Comparison of ENCODE assay signal across 12 cellular contexts in genomic region chr11:63869171-63869591, GRCh38. TPM values are rescaled to one million over a fixed set of nuclear protein-coding genes. Genes with fewer than 3 reads are reported as not detected.
DNase-seq lines count a peak whose midpoint lies in the region; ATAC-seq and TF ChIP-seq lines count a peak whose summit lies in the region.
"Had no signal": no experiment of that assay in that cellular context is flagged by ENCODE, and none has a peak within 500 bp of the region (broad histone marks: within the 10 kb centered on the region; RNA-seq: fewer than 3 reads in every experiment).

No MANE protein-coding gene starts in this region.

- H3K9ac ChIP-seq in DND-41 (ENCODE audit: low read depth, low read length) = no peak overlapping the region
- no peak overlapping the region; the same call in 1 of the 2 replicates for H3K9ac ChIP-seq in OCI-LY1 (ENCODE audit: low read length)

- H4K20me1 ChIP-seq in DND-41 (ENCODE audit: insufficient read depth, low read length) (peaks cover 82% of the 10 kb centered on the region), OCI-LY1 (ENCODE audit: insufficient read depth, low read length) (no peaks in the 10 kb centered on the region)

- H3K4me1 ChIP-seq in DND-41 (ENCODE audit: insufficient read depth, low read length) (peaks cover 22% of the 10 kb centered on the region), OCI-LY1 (ENCODE audit: insufficient read depth, low read length, severe bottlenecking) (peaks cover 49% of the 10 kb centered on the region), right lobe of liver (peaks cover 0 to 60% (median 17%) of the 10 kb centered on the region in 4 donors)

- peaks cover 96% of the 10 kb centered on the region for H3K79me2 ChIP-seq in DND-41 (ENCODE audit: insufficient read depth, low read length)
- H3K79me2 ChIP-seq in OCI-LY1 (ENCODE audit: insufficient read depth, low read length) = peaks cover 37% of the 10 kb centered on the region

- no peaks in the 10 kb centered on the region for H3K27me3 Mint-ChIP-seq in nephron progenitor cell (ENCODE audit: low read depth, poor library complexity)
- no peaks in the 10 kb centered on the region for H3K27me3 Mint-ChIP-seq in osteocyte (ENCODE audit: unreplicated experiment)

- H3K4me2 ChIP-seq in DND-41 (ENCODE audit: insufficient read depth, low read length) = no peak overlapping the region
- peak overlapping the region; percentile 28; the same call in 1 of the 2 replicates for H3K4me2 ChIP-seq in OCI-LY1 (ENCODE audit: low read length)

- H3K27ac ChIP-seq in DND-41 (ENCODE audit: low read length) = peak overlapping the region; percentile 33; the same call in 1 of the 2 replicates
- peak overlapping the region; percentile 31 for H3K27ac ChIP-seq in OCI-LY1 (ENCODE audit: low read depth, low read length, poor library complexity, severe bottlenecking)
- H3K27ac ChIP-seq in dorsolateral prefrontal cortex = peak overlapping the region in 41 of 59 donors; percentile 2 to 76 (median 55)
- H3K27ac ChIP-seq in right lobe of liver = peak overlapping the region in 1 of 3 donors; percentile 5

- TF ChIP-seq CTCF in DND-41 (IDR thresholded peaks at IDR 0.05; ENCODE audit: borderline replicate concordance, extremely low read depth, low read length, poor library complexity, severe bottlenecking) = no peak
- TF ChIP-seq CTCF in OCI-LY1 (IDR thresholded peaks at IDR 0.05; ENCODE audit: low read length) = no peak
- TF ChIP-seq CTCF in dorsolateral prefrontal cortex (IDR thresholded peaks at IDR 0.05 in 54 of 56, conservative IDR thresholded peaks at IDR 0.05 in 2 of 56; ENCODE audit: low read depth in 1 of 56, partially characterized antibody in 56 of 56) = no peak
- no peak for TF ChIP-seq CTCF in nephron progenitor cell (IDR thresholded peaks at IDR 0.05)
- TF ChIP-seq CTCF in osteocyte (IDR thresholded peaks at IDR 0.05) = no peak
- TF ChIP-seq CTCF in right lobe of liver (IDR thresholded peaks at IDR 0.05) = no peak

- WGBS in right lobe of liver (ENCODE audit: insufficient coverage, low coverage, low lambda C conversion rate, missing lambda C conversion rate) = 72% methylated on average over 2 of the region's 7 CpGs

- no peaks in the 10 kb centered on the region for H3K27me3 ChIP-seq in DND-41 (ENCODE audit: insufficient read depth, low read length, poor library complexity)
- H3K27me3 ChIP-seq in OCI-LY1 (ENCODE audit: insufficient read depth, low read length) = no peaks in the 10 kb centered on the region
- H3K27me3 ChIP-seq in dorsolateral prefrontal cortex = no peaks in the 10 kb centered on the region
- no peaks in the 10 kb centered on the region for H3K27me3 ChIP-seq in right lobe of liver
- H3K27me3 ChIP-seq: right atrium auricular region had no signal

- peaks cover 40% of the 10 kb centered on the region for H3K36me3 ChIP-seq in DND-41 (ENCODE audit: insufficient read depth, low read length)
- peaks cover 34% of the 10 kb centered on the region; the same call in 1 of the 2 replicates for H3K36me3 ChIP-seq in OCI-LY1 (ENCODE audit: insufficient read depth, low read length)
- no peaks in the 10 kb centered on the region for H3K36me3 ChIP-seq in right lobe of liver
- H3K36me3 ChIP-seq: right atrium auricular region had no signal

- H3K4me3 ChIP-seq in DND-41 (ENCODE audit: low read depth in 1 of 2, low read length in 2 of 2) = no peak overlapping the region
- no peak overlapping the region for H3K4me3 ChIP-seq in OCI-LY1 (ENCODE audit: low read depth, low read length, poor library complexity, severe bottlenecking)
- no peak overlapping the region for H3K4me3 ChIP-seq in dorsolateral prefrontal cortex
- H3K4me3 ChIP-seq in right lobe of liver = no peak overlapping the region
- H3K4me3 ChIP-seq: K562, right atrium auricular region had no signal

- DNase-seq in DND-41 (no peak), dorsolateral prefrontal cortex (no peak), nephron progenitor cell (no peak), osteocyte (ENCODE audit: extremely low spot score, unreplicated experiment) (no peak), right lobe of liver (no peak), NCI-H1105 treated with DMSO at 0.1 percent for 48 hours (lab: John Stamatoyannopoulos, UW) (no peak)
- DNase-seq: DMS79, SIG-M5 had no signal

- H3K4me1 Mint-ChIP-seq in nephron progenitor cell = peaks cover 90% of the 10 kb centered on the region
- peaks cover 58% of the 10 kb centered on the region for H3K4me1 Mint-ChIP-seq in osteocyte (ENCODE audit: unreplicated experiment)

- H3K4me3 Mint-ChIP-seq in nephron progenitor cell (no peak overlapping the region), osteocyte (ENCODE audit: unreplicated experiment) (no peak overlapping the region)

- no peaks in the 10 kb centered on the region for H3K9me3 ChIP-seq in DND-41 (ENCODE audit: insufficient read depth, low read length, severe bottlenecking)
- H3K9me3 ChIP-seq in OCI-LY1 (ENCODE audit: low read length) = no peaks in the 10 kb centered on the region
- no peaks in the 10 kb centered on the region for H3K9me3 ChIP-seq in right lobe of liver
- H3K9me3 ChIP-seq: right atrium auricular region had no signal

- peaks cover 16% of the 10 kb centered on the region for H3K36me3 Mint-ChIP-seq in nephron progenitor cell (ENCODE audit: low read depth)
- H3K36me3 Mint-ChIP-seq in osteocyte (ENCODE audit: unreplicated experiment) = peaks cover 5% of the 10 kb centered on the region

- H2AFZ ChIP-seq in DND-41 (ENCODE audit: low read depth, low read length) (no peak overlapping the region), OCI-LY1 (ENCODE audit: low read length) (no peak overlapping the region)

- TF ChIP-seq POLR2A in right lobe of liver (IDR thresholded peaks at IDR 0.05) = no peak

- H3K9me3 Mint-ChIP-seq in nephron progenitor cell (no peaks in the 10 kb centered on the region), osteocyte (ENCODE audit: unreplicated experiment) (no peaks in the 10 kb centered on the region)

- H3K9me2 ChIP-seq in OCI-LY1 (ENCODE audit: low read depth, low read length) = no peaks in the 10 kb centered on the region

- peak overlapping the region; percentile 42 for H3K27ac Mint-ChIP-seq in nephron progenitor cell
- H3K27ac Mint-ChIP-seq in osteocyte (ENCODE audit: unreplicated experiment) = no peak overlapping the region

- intact Hi-C loops in dorsolateral prefrontal cortex (cut with DNase I) = no loop called here
- intact Hi-C loops in right lobe of liver (cut with DNase I) = no loop called here

- ATAC-seq in DND-41 (ENCODE audit: insufficient read depth, low read depth) (no peak), HG03139 (IDR thresholded peaks at IDR 0.05; ENCODE audit: unreplicated experiment) (no peak), right lobe of liver (no peak)
- ATAC-seq: K562 had no signal

- H3F3A ChIP-seq in OCI-LY1 (ENCODE audit: insufficient read depth, low read length) = no peaks in the 10 kb centered on the region

RNA-seq across cellular contexts. Expression of gene MARK2, which starts 30.3 kb away (rescaled TPM):
- 10 to 100 TPM; 47.0 to 75.5 (median 57.9) TPM for total RNA-seq in dorsolateral prefrontal cortex
- total RNA-seq in osteocyte = 31.8 and 33.4 TPM in 2 replicates
- 10 to 100 TPM; 10.6 to 14.8 (median 12.2) TPM for total RNA-seq in right lobe of liver

RNA-seq across cellular contexts. Expression of gene RCOR2, which starts 47.8 kb away (rescaled TPM):
- total RNA-seq in dorsolateral prefrontal cortex (10 to 100 TPM in 73 of 120 experiments, 1 to 10 TPM in 47; 4.7 to 20.2 (median 10.9) TPM), osteocyte (2.5 and 2.6 TPM in 2 replicates), right lobe of liver (under 1 TPM in 1 of 6 experiments, not detected in 5; 0.15 TPM)

RNA-seq across cellular contexts. Expression of gene SPINDOC, which starts 55.9 kb away (rescaled TPM):
- 10 to 100 TPM; 19.8 to 60.5 (median 27.7) TPM for total RNA-seq in dorsolateral prefrontal cortex
- 32.1 and 33.5 TPM in 2 replicates for total RNA-seq in osteocyte
- 1 to 10 TPM; 2.2 to 5.0 (median 2.7) TPM for total RNA-seq in right lobe of liver
